13 cellular contexts compared by ENCODE assay signal in genomic region chr6:88376759-88377387, GRCh38.
A peak's percentile ranks its signal among the peaks of the same experiment; 100 is the strongest.
DNase-seq lines count a peak whose midpoint lies in the region; ATAC-seq, FAIRE-seq and TF ChIP-seq lines count a peak whose summit lies in the region.
"Had no signal": no experiment of that assay in that cellular context is flagged by ENCODE, and none has a peak within 500 bp of the region (broad histone marks: within the 10 kb centered on the region; RNA-seq: fewer than 3 reads in every experiment).

No MANE protein-coding gene starts in this region.

- H3K9me3 ChIP-seq in liver (ENCODE audit: control insufficient read depth in 4 of 4, low read length in 3 of 4) = no peaks in the 10 kb centered on the region
- H3K9me3 ChIP-seq in HepG2 (ENCODE audit: low read length) = no peaks in the 10 kb centered on the region
- no peaks in the 10 kb centered on the region for H3K9me3 ChIP-seq in astrocyte (ENCODE audit: insufficient read depth, low read depth, low read length)
- H3K9me3 ChIP-seq: ovary had no signal

- ATAC-seq in HepG2 = no peak
- ATAC-seq in HG02973 (IDR thresholded peaks at IDR 0.05; ENCODE audit: unreplicated experiment) = no peak
- ATAC-seq in HG02798 (IDR thresholded peaks at IDR 0.05; ENCODE audit: poor library complexity, unreplicated experiment) = no peak
- ATAC-seq: activated T-cell treated with anti-CD3 and anti-CD28 coated beads, Interleukin-2, amount 50 U/mL, for 72 hours had no signal

- no TSS peak for BruUV-seq in HepG2 (replicated peaks; lab: Mats Ljungman, UMichigan)

- H3K4me3 ChIP-seq in liver (ENCODE audit: low read depth in 1 of 3, low read length in 3 of 3) (no peak overlapping the region), HepG2 (replicated peaks in 1 of 3; ENCODE audit: insufficient read depth in 1 of 3, low read depth in 2 of 3, low read length in 3 of 3) (no peak overlapping the region), astrocyte (ENCODE audit: insufficient read depth, low read depth, low read length) (no peak overlapping the region)
- H3K4me3 ChIP-seq: ovary had no signal

- H3K27me3 Mint-ChIP-seq in astrocyte (ENCODE audit: low read depth, unreplicated experiment) = peaks cover 4% of the 10 kb centered on the region

- no peak overlapping the region for H3K4me2 ChIP-seq in HepG2 (ENCODE audit: low read depth, low read length)
- H3K4me2 ChIP-seq in astrocyte (ENCODE audit: low read length) = peak overlapping the region; percentile 61

- H3K79me2 ChIP-seq in HepG2 (ENCODE audit: insufficient read depth, low read length) (no peaks in the 10 kb centered on the region), astrocyte (ENCODE audit: insufficient read depth, low read length) (no peaks in the 10 kb centered on the region)

- H3K27me3 ChIP-seq in liver (ENCODE audit: control insufficient read depth in 4 of 4, insufficient read depth in 4 of 4, low read length in 3 of 4) (no peaks in the 10 kb centered on the region), HepG2 (ENCODE audit: control insufficient read depth in 1 of 2, insufficient read depth in 2 of 2, low read length in 2 of 2) (peaks cover 0 to 13% of the 10 kb centered on the region in 2 experiments; a peak in 2 of 5 replicates), astrocyte (ENCODE audit: insufficient read depth, low read length) (peaks cover 32% of the 10 kb centered on the region)
- H3K27me3 ChIP-seq: ovary had no signal

- H2AFZ ChIP-seq in HepG2 (ENCODE audit: low read length) (no peak overlapping the region), astrocyte (ENCODE audit: low read depth, low read length) (no peak overlapping the region)

- no peak for TF ChIP-seq RAD21 in liver (IDR thresholded peaks at IDR 0.05)
- TF ChIP-seq RAD21 in HepG2 (CRISPR knock-in tag; IDR thresholded peaks at IDR 0.05) = no peak

- POLR2A ChIA-PET in HepG2 (lab: Yijun Ruan, JAX) = no interaction called here

- TF ChIP-seq EP300 in HepG2 (IDR thresholded peaks at IDR 0.05; ENCODE audit: low read depth in 2 of 2, low read length in 2 of 2) (no peak), HepG2 (CRISPR knock-in tag; IDR thresholded peaks at IDR 0.05; ENCODE audit: borderline replicate concordance) (no peak)

- H3K9ac ChIP-seq in liver (ENCODE audit: low read depth in 1 of 2, low read length in 2 of 2) (no peak overlapping the region), HepG2 (ENCODE audit: insufficient read depth, low read depth, low read length) (no peak overlapping the region), astrocyte (ENCODE audit: low read length) (no peak overlapping the region)

- H3K4me3 Mint-ChIP-seq in astrocyte (ENCODE audit: unreplicated experiment) = no peak overlapping the region
- H3K4me3 Mint-ChIP-seq: activated T-cell treated with anti-CD3 and anti-CD28 coated beads, Interleukin-2, amount 50 U/mL, for 72 hours had no signal

- H3K9me3 Mint-ChIP-seq in astrocyte (ENCODE audit: unreplicated experiment) = peaks cover 4% of the 10 kb centered on the region
- H3K9me3 Mint-ChIP-seq: activated T-cell treated with anti-CD3 and anti-CD28 coated beads, Interleukin-2, amount 50 U/mL, for 72 hours had no signal

- H3K27ac ChIP-seq in liver (ENCODE audit: low read depth in 1 of 2, low read length in 2 of 2) = no peak overlapping the region
- no peak overlapping the region for H3K27ac ChIP-seq in HepG2 (ENCODE audit: extremely low read length, insufficient read depth, low read length)
- H3K27ac ChIP-seq in astrocyte (ENCODE audit: low read depth, low read length) = peak overlapping the region; percentile 45
- H3K27ac ChIP-seq: ovary had no signal

- H3K27ac Mint-ChIP-seq in astrocyte (ENCODE audit: unreplicated experiment) = peak overlapping the region; percentile 75
- H3K27ac Mint-ChIP-seq: activated T-cell treated with anti-CD3 and anti-CD28 coated beads, Interleukin-2, amount 50 U/mL, for 72 hours had no signal

- TF ChIP-seq POLR2A in HepG2 (IDR thresholded peaks at IDR 0.05; ENCODE audit: insufficient read depth in 1 of 2, low read depth in 2 of 2, low read length in 2 of 2) = no peak

- 64% methylated on average over 2 of the region's 2 CpGs for WGBS in liver
- 0% methylated on average over 2 of the region's 2 CpGs for WGBS in HepG2 (ENCODE audit: low lambda C conversion rate)

- H3K36me3 ChIP-seq in liver (ENCODE audit: control insufficient read depth in 4 of 4, insufficient read depth in 3 of 4, low read depth in 1 of 4, low read length in 3 of 4) (no peaks in the 10 kb centered on the region), HepG2 (replicated peaks in 1 of 2; ENCODE audit: control insufficient read depth in 1 of 2, insufficient read depth in 2 of 2, low read length in 2 of 2) (no peaks in the 10 kb centered on the region), astrocyte (ENCODE audit: insufficient read depth, low read length) (no peaks in the 10 kb centered on the region)
- H3K36me3 ChIP-seq: ovary had no signal

- H3K4me1 ChIP-seq in liver (ENCODE audit: control insufficient read depth in 4 of 4, insufficient read depth in 4 of 4, low read length in 3 of 4) (peaks cover 0 to 2% (median 0%) of the 10 kb centered on the region in 4 donors), HepG2 (ENCODE audit: insufficient read depth, low read length) (0 out of 2 replicates have a peak, but pooled peaks cover 5% of the 10 kb centered on the region), astrocyte (ENCODE audit: insufficient read depth, low read length) (peaks cover 42% of the 10 kb centered on the region)

- H4K20me1 ChIP-seq in HepG2 (ENCODE audit: insufficient read depth, low read length) = no peaks in the 10 kb centered on the region
- H4K20me1 ChIP-seq in astrocyte (ENCODE audit: insufficient read depth, low read length) = no peaks in the 10 kb centered on the region

- H3K36me3 Mint-ChIP-seq in astrocyte (ENCODE audit: low read depth, unreplicated experiment) = peaks cover 2% of the 10 kb centered on the region

- in situ Hi-C loops in HepG2 (cut with HindIII; ENCODE audit: extremely low pct_ligation_motif_present, low pct_unique_long_range_greater_than_20kb) = no loop called here

- no peak for TF ChIP-seq CTCF in liver (IDR thresholded peaks at IDR 0.05; ENCODE audit: low read depth, low read length, missing input control)
- no peak for TF ChIP-seq CTCF in HepG2 (CRISPR knock-in tag; IDR thresholded peaks at IDR 0.05)
- TF ChIP-seq CTCF in astrocyte (IDR thresholded peaks at IDR 0.05; ENCODE audit: insufficient read depth, low read depth, low read length) = no peak

- peaks cover 55% of the 10 kb centered on the region for H3K4me1 Mint-ChIP-seq in astrocyte (ENCODE audit: low read depth, unreplicated experiment)

- DNase-seq in HepG2 (ENCODE audit: low spot score) (no peak), astrocyte (ENCODE audit: low read depth) (peak; percentile 91), kidney glomerular epithelial cell (lab: John Stamatoyannopoulos, UW) (peak; percentile 65), NCI-H2029 (lab: John Stamatoyannopoulos, UW) (no peak), NCI-H510A (lab: John Stamatoyannopoulos, UW) (no peak)
- DNase-seq: activated T-cell treated with anti-CD3 and anti-CD28 coated beads, Interleukin-2, amount 50 U/mL, for 72 hours; central memory CD4-positive, alpha-beta T cell; NCI-H1105 treated with DMSO at 0.1 percent for 48 hours; ovary had no signal

- intact Hi-C loops in HepG2 (cut with micrococcal nuclease; ENCODE audit: unreplicated experiment) = no loop called here

- FAIRE-seq in HepG2 (lab: Jason Lieb, UNC) (no peak), astrocyte (lab: Jason Lieb, UNC) (peak; percentile 71)
- FAIRE-seq: frontal cortex had no signal

- CTCF ChIA-PET in HepG2 (lab: Yijun Ruan, JAX; ENCODE audit: low intra/inter-chr PET ratio, low total read pairs) = no interaction called here

TF ChIP-seq in liver, 16 proteins besides CTCF, POLR2A, EP300 and RAD21:
- no peak for TF ChIP-seq TAF1 (conservative IDR thresholded peaks at IDR 0.05)
- TF ChIP-seq NR2F2 (IDR thresholded peaks at IDR 0.05) = peak; percentile 43
TF ChIP-seq in liver: peak in this region for 1.

TF ChIP-seq in HepG2, 621 proteins besides CTCF, POLR2A, EP300 and RAD21:
- TF ChIP-seq ZBTB1 (CRISPR knock-in tag; IDR thresholded peaks at IDR 0.05; ENCODE audit: borderline replicate concordance) = no peak
- TF ChIP-seq ZNF878 (CRISPR knock-in tag; IDR thresholded peaks at IDR 0.05) = no peak
- TF ChIP-seq ZNF552 (CRISPR knock-in tag; IDR thresholded peaks at IDR 0.05; ENCODE audit: borderline replicate concordance) = no peak
- no peak for TF ChIP-seq KDM4B (CRISPR knock-in tag; IDR thresholded peaks at IDR 0.05)
- TF ChIP-seq ZNF556 (CRISPR knock-in tag; IDR thresholded peaks at IDR 0.05; ENCODE audit: borderline replicate concordance) = no peak
- no peak for TF ChIP-seq CEBPB (IDR thresholded peaks at IDR 0.05; ENCODE audit: borderline replicate concordance, low read depth, low read length)
- no peak for TF ChIP-seq ZNF329 (CRISPR knock-in tag; IDR thresholded peaks at IDR 0.05; ENCODE audit: low read depth)
- TF ChIP-seq ZNF496 (CRISPR knock-in tag; IDR thresholded peaks at IDR 0.05; ENCODE audit: insufficient replicate concordance) = no peak
- TF ChIP-seq ATF7-NPFF (CRISPR knock-in tag; IDR thresholded peaks at IDR 0.05; ENCODE audit: low read depth) = no peak
- TF ChIP-seq ZNF567 (CRISPR knock-in tag; IDR thresholded peaks at IDR 0.05; ENCODE audit: borderline replicate concordance) = no peak
- TF ChIP-seq ATF1 (CRISPR knock-in tag; IDR thresholded peaks at IDR 0.05) = no peak

Comparison
In these comparisons a context has a peak if more than half of its experiments do, and no peak if none do; other contexts are left out.
1. DNase-seq: peak in astrocyte (single experiment) and kidney glomerular epithelial cell (single experiment); none in HepG2 (single experiment), NCI-H2029 (single experiment) and NCI-H510A (single experiment).